In genomic region chr6:151142676-151143075, GRCh38 we compare ENCODE assay signal across 23 cellular contexts.
"Had no signal": no experiment of that assay in that cellular context is flagged by ENCODE, and none has a peak within 500 bp of the region (broad histone marks: within the 10 kb centered on the region; RNA-seq: fewer than 3 reads in every experiment).

No MANE protein-coding gene starts in this region.

- ATAC-seq: activated CD4-positive, alpha-beta T cell treated with anti-CD3 and anti-CD28 coated beads for 36 hours; body of pancreas; left lobe of liver; stimulated activated memory B cell treated with anti-CD40 and anti-IgM and Interleukin-4, amounts not matched to agents 10 μg/mL and 1 μg/mL and 100 μg/mL, for 72 hours; T-cell; WTC11 had no signal

- H3K36me3 Mint-ChIP-seq: activated naive CD8-positive, alpha-beta T cell treated with anti-CD3 and anti-CD28 coated beads for 36 hours; stimulated activated memory B cell treated with anti-CD40 and anti-IgM and Interleukin-4, amounts not matched to agents 10 μg/mL and 1 μg/mL and 100 μg/mL, for 72 hours; T-cell had no signal

- H3K27me3 Mint-ChIP-seq: activated naive CD8-positive, alpha-beta T cell treated with anti-CD3 and anti-CD28 coated beads for 36 hours had no signal

- H3K36me3 ChIP-seq: prostate gland, right atrium auricular region, thoracic aorta, upper lobe of left lung had no signal

- H3K27ac Mint-ChIP-seq: activated CD4-positive, alpha-beta T cell treated with anti-CD3 and anti-CD28 coated beads for 36 hours; activated naive CD8-positive, alpha-beta T cell treated with anti-CD3 and anti-CD28 coated beads for 36 hours; endodermal cell; stimulated activated memory B cell treated with anti-CD40 and anti-IgM and Interleukin-4, amounts not matched to agents 10 μg/mL and 1 μg/mL and 100 μg/mL, for 72 hours; T-cell; WTC11 had no signal

- H3K27me3 ChIP-seq: body of pancreas, right atrium auricular region, upper lobe of left lung had no signal

- H3K4me3 ChIP-seq: body of pancreas, lung, prostate gland, right atrium auricular region, thoracic aorta, upper lobe of left lung had no signal

- H3K4me1 ChIP-seq: prostate gland had no signal

- H3K4me3 Mint-ChIP-seq: activated CD4-positive, alpha-beta T cell treated with anti-CD3 and anti-CD28 coated beads for 36 hours; activated naive CD8-positive, alpha-beta T cell treated with anti-CD3 and anti-CD28 coated beads for 36 hours; endodermal cell; stimulated activated memory B cell treated with anti-CD40 and anti-IgM and Interleukin-4, amounts not matched to agents 10 μg/mL and 1 μg/mL and 100 μg/mL, for 72 hours; T-cell; WTC11 had no signal

- H3K27ac ChIP-seq: body of pancreas, prostate gland, thoracic aorta had no signal

- H3K4me1 Mint-ChIP-seq: activated CD4-positive, alpha-beta T cell treated with anti-CD3 and anti-CD28 coated beads for 36 hours; activated naive CD8-positive, alpha-beta T cell treated with anti-CD3 and anti-CD28 coated beads for 36 hours; endodermal cell; stimulated activated memory B cell treated with anti-CD40 and anti-IgM and Interleukin-4, amounts not matched to agents 10 μg/mL and 1 μg/mL and 100 μg/mL, for 72 hours; T-cell had no signal

- DNase-seq: activated CD4-positive, alpha-beta T cell treated with anti-CD3 and anti-CD28 coated beads for 36 hours; activated CD4-positive, alpha-beta T cell treated with anti-CD3 and anti-CD28 coated beads, Interleukin-2, amount 50 U/mL, for 48 hours; activated naive CD4-positive, alpha-beta T cell; activated naive CD8-positive, alpha-beta T cell treated with anti-CD3 and anti-CD28 coated beads for 36 hours; amygdala; body of pancreas; caudate nucleus; endodermal cell; foreskin melanocyte; hypothalamus; islet precursor cell; midbrain; small intestine; stimulated activated CD4-positive, alpha-beta T cell treated with anti-CD3 and anti-CD28 coated beads, Interleukin-4, amount 100 ng/mL, for 24 hours; T-cell; upper lobe of left lung had no signal

- H3K9me3 ChIP-seq: body of pancreas, prostate gland, right atrium auricular region, thoracic aorta, upper lobe of left lung had no signal
